9 cellular contexts compared by ENCODE assay signal in the genomic region with DNA sequence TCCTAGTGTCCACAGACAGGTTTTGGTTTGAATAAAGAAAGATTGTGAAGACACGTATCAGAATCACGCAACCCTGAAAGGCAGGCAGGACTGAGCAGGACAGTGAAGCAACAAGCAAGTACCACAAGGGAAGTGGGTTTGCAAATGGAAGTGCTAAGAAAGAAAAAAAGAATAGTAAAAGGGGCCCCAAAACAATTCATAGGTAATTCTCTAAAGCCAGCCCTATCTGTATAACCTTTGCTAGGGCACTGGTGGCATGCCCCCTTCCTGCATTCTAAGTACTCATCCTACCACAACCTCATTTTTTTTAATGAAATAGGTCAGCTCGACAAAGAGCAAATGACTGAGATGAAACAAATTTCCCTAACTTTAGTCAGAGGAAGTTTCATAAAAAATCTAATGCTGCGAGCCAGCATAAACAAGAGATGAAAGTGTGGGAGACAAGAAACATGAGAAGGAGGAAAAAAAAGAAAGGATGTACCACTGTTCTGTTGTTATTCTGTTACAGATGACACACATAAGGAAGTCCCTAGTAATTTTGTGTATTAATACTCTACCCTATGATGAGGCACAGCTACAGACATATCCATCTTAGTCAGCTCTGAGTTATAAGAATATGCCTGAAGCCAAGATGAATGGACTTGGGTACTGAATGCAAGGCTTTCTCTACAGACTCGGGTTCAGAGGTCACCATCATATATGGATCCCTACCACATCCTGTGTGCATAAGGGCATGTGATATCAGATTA. TPM values are rescaled to one million over a fixed set of nuclear protein-coding genes. Genes with fewer than 3 reads are reported as not detected.
DNase-seq lines count a peak whose midpoint lies in the region; ATAC-seq, FAIRE-seq and TF ChIP-seq lines count a peak whose summit lies in the region.
"Had no signal": no experiment of that assay in that cellular context is flagged by ENCODE, and none has a peak within 500 bp of the region (broad histone marks: within the 10 kb centered on the region; RNA-seq: fewer than 3 reads in every experiment).

No MANE protein-coding gene starts in this region.

- H3K27me3 ChIP-seq in IMR-90 (ENCODE audit: control insufficient read depth, insufficient read depth, low read length): no peaks in the 10 kb centered on the region
- H3K27me3 ChIP-seq: SJSA1 had no signal

- H3K9ac ChIP-seq in IMR-90 (ENCODE audit: low read depth, low read length): no peak overlapping the region

- CTCF ChIA-PET in IMR-90 (lab: Yijun Ruan, JAX): no interaction called here

- no peak overlapping the region for H3K23ac ChIP-seq in IMR-90 (ENCODE audit: low read depth, low read length)

- dilution Hi-C loops in IMR-90 (cut with HindIII; ENCODE audit: low sequenced_read_pairs, unreplicated experiment): no loop called here

- 0 out of 2 replicates have a peak overlapping the region, but pooled peaks have one; percentile 5 for H3K56ac ChIP-seq in IMR-90 (ENCODE audit: extremely low read depth, insufficient read depth, low read length)

- peak; percentile 73 for ATAC-seq in GM21529 (IDR thresholded peaks at IDR 0.05; ENCODE audit: unreplicated experiment)
- ATAC-seq in IMR-90 (ENCODE audit: low read depth): peak; percentile 96

- peak overlapping the region; percentile 30; the same call in 1 of the 2 replicates for H3K4ac ChIP-seq in IMR-90 (ENCODE audit: low read depth, low read length)

- no peak for TF ChIP-seq RAD21 in IMR-90 (IDR thresholded peaks at IDR 0.05; ENCODE audit: low read length)

- in situ Hi-C loops in IMR-90 (cut with MboI; ENCODE audit: low sequenced_read_pairs) (no loop called here), astrocyte of the spinal cord (cut with HindIII; ENCODE audit: low sequenced_read_pairs) (no loop called here)

- TF ChIP-seq POLR2A in IMR-90 (IDR thresholded peaks at IDR 0.05; ENCODE audit: low read depth, low read length): no peak

- H3K4me3 ChIP-seq in GM12864 (ENCODE audit: low read depth, low read length) (peak overlapping the region; percentile 9; the same call in 1 of the 2 replicates), IMR-90 (ENCODE audit: insufficient read depth, low read depth, low read length) (no peak overlapping the region), astrocyte of the spinal cord (ENCODE audit: low read depth, low read length) (no peak overlapping the region)
- H3K4me3 ChIP-seq: SJSA1 had no signal

- H4K20me1 ChIP-seq in IMR-90 (ENCODE audit: insufficient read depth, low read length): no peaks in the 10 kb centered on the region

- FAIRE-seq in RCC 7860 (lab: Jason Lieb, UNC): no peak

- DNase-seq in GM12864 (ENCODE audit: low read depth): peak; percentile 55
- DNase-seq in IMR-90: peak; percentile 90
- peak; percentile 88 for DNase-seq in astrocyte of the spinal cord (ENCODE audit: low read depth, low spot score)
- peak; percentile 44 for DNase-seq in stimulated activated CD8-positive, alpha-beta memory T cell treated with anti-CD3 and anti-CD28 coated beads, Interleukin-4, amount 100 ng/mL, for 48 hours
- DNase-seq in NCI-H446 treated with DMSO at 0.1 percent for 48 hours (lab: John Stamatoyannopoulos, UW): no peak
- DNase-seq in RCC 7860 (ENCODE audit: low spot score): no peak
- no peak for DNase-seq in cerebellum (ENCODE audit: low spot score)

- no peak overlapping the region for H4K91ac ChIP-seq in IMR-90 (ENCODE audit: insufficient read depth, low read depth, low read length)

- H3K9me3 ChIP-seq in IMR-90 (ENCODE audit: control insufficient read depth, insufficient read depth, low read length): no peaks in the 10 kb centered on the region
- H3K9me3 ChIP-seq: SJSA1 had no signal

- no TSS peak for BruUV-seq in IMR-90 (replicated peaks; lab: Mats Ljungman, UMichigan)

- H2BK20ac ChIP-seq in IMR-90 (ENCODE audit: low read depth, low read length): peak overlapping the region; percentile 30; the same call in 1 of the 2 replicates

- H4K8ac ChIP-seq in IMR-90 (ENCODE audit: low read depth in 2 of 2, low read length in 2 of 2): peak overlapping the region; percentile 19 to 31; a peak in 3 of 4 replicates

- H3K4me1 ChIP-seq in IMR-90 (ENCODE audit: control insufficient read depth, insufficient read depth, low read length): peaks cover 5% of the 10 kb centered on the region
- H3K4me1 ChIP-seq: SJSA1 had no signal

- H4K5ac ChIP-seq in IMR-90 (ENCODE audit: low read depth, low read length): peak overlapping the region; percentile 96

- peak overlapping the region; percentile 15; the same call in 1 of the 3 replicates for H2BK15ac ChIP-seq in IMR-90 (ENCODE audit: low read depth, low read length)

- H2AFZ ChIP-seq in IMR-90 (replicated peaks; ENCODE audit: low read length, poor library complexity): no peak overlapping the region

- H3K4me2 ChIP-seq in IMR-90 (ENCODE audit: low read depth, low read length): peak overlapping the region; percentile 61

- 0 out of 2 replicates have a peak overlapping the region, but pooled peaks have one; percentile 9 for H2AK5ac ChIP-seq in IMR-90 (ENCODE audit: low read depth, low read length)

- POLR2A ChIA-PET in IMR-90 (lab: Charles Lee; ENCODE audit: unreplicated experiment): no interaction called here

- WGBS in IMR-90 (ENCODE audit: extremely low coverage in 2 of 2, insufficient read length in 1 of 2), 2 experiments: 77% methylated on average over 2 of the region's 5 CpGs; no CpG with 5 or more reads in 1 of the 2 experiments

- intact Hi-C loops in IMR-90 (cut with micrococcal nuclease): no loop called here

- H2AK9ac ChIP-seq in IMR-90 (replicated peaks; ENCODE audit: low read depth, low read length, poor library complexity): no peak overlapping the region

- 0 out of 2 replicates have a peak, but pooled peaks cover 4% of the 10 kb centered on the region for H3K9me1 ChIP-seq in IMR-90 (ENCODE audit: insufficient read depth, low read length)

- H3K27ac ChIP-seq in IMR-90 (ENCODE audit: insufficient read depth, low read length): peak overlapping the region; percentile 67
- H3K27ac ChIP-seq: SJSA1 had no signal

- peaks cover 7 to 16% of the 10 kb centered on the region in 2 experiments; a peak in 2 of 4 replicates for H3K79me1 ChIP-seq in IMR-90 (ENCODE audit: low read depth in 1 of 2, low read length in 2 of 2)

- H3K14ac ChIP-seq in IMR-90 (replicated peaks; ENCODE audit: low read depth, low read length): peak overlapping the region; percentile 14; the same call in 1 of the 2 replicates

- no peaks in the 10 kb centered on the region for H3K36me3 ChIP-seq in IMR-90 (ENCODE audit: control insufficient read depth, insufficient read depth, low read length)
- H3K36me3 ChIP-seq: SJSA1 had no signal

- H3K18ac ChIP-seq in IMR-90 (ENCODE audit: low read depth, low read length): peak overlapping the region; percentile 88

- peak overlapping the region; percentile 87 for H2BK5ac ChIP-seq in IMR-90 (ENCODE audit: low read depth, low read length, poor library complexity, severe bottlenecking)

- peak overlapping the region; percentile 7; the same call in 1 of the 2 replicates for H2BK120ac ChIP-seq in IMR-90 (ENCODE audit: low read depth, low read length)

- no peak for TF ChIP-seq CTCF in GM12864 (IDR thresholded peaks at IDR 0.05; ENCODE audit: low read depth, low read length, missing control alignments)
- TF ChIP-seq CTCF in IMR-90 (conservative IDR thresholded peaks at IDR 0.05; ENCODE audit: low read depth, low read length): no peak
- TF ChIP-seq CTCF in astrocyte of the spinal cord (IDR thresholded peaks at IDR 0.05; ENCODE audit: low read depth, low read length): no peak

TF ChIP-seq in IMR-90, 13 proteins besides CTCF, POLR2A, EP300 and RAD21:
- TF ChIP-seq MAFK (IDR thresholded peaks at IDR 0.05; ENCODE audit: low read depth, low read length) (no peak), RCOR1 (IDR thresholded peaks at IDR 0.05; ENCODE audit: insufficient replicate concordance, low read length) (peak; percentile 52), CEBPB (IDR thresholded peaks at IDR 0.05; ENCODE audit: low read depth, low read length) (peak; percentile 12; the same call in 1 of the 2 replicates)

RNA-seq across cellular contexts. Expression of a gene that starts 32.2 kb away (rescaled TPM):
- total RNA-seq in IMR-90 (2012; rRNA removed) (19.4 and 25.5 TPM in 2 replicates), cerebellum (17.7 TPM)
- polyA plus RNA-seq in IMR-90 (2012; rRNA removed): 2.1 TPM in 2 replicates
- polyA plus RNA-seq in IMR-90 (2012; cell fraction: cytosol; rRNA removed): 0.44 and 0.75 TPM in 2 replicates
- polyA plus RNA-seq in IMR-90 (2012; cell fraction: nucleus; rRNA removed; ENCODE audit: low replicate concordance): 1.5 and 7.5 TPM in 2 replicates

Comparison
In these comparisons a context has a peak if more than half of its experiments do, and no peak if none do; other contexts are left out.
1. DNase-seq: peak in GM12864 (single experiment), IMR-90 (single experiment), astrocyte of the spinal cord (single experiment) and stimulated activated CD8-positive, alpha-beta memory T cell treated with anti-CD3 and anti-CD28 coated beads, Interleukin-4, amount 100 ng/mL, for 48 hours (single experiment); none in NCI-H446 treated with DMSO at 0.1 percent for 48 hours (single experiment), RCC 7860 (single experiment) and cerebellum (single experiment).